In the genomic region with DNA sequence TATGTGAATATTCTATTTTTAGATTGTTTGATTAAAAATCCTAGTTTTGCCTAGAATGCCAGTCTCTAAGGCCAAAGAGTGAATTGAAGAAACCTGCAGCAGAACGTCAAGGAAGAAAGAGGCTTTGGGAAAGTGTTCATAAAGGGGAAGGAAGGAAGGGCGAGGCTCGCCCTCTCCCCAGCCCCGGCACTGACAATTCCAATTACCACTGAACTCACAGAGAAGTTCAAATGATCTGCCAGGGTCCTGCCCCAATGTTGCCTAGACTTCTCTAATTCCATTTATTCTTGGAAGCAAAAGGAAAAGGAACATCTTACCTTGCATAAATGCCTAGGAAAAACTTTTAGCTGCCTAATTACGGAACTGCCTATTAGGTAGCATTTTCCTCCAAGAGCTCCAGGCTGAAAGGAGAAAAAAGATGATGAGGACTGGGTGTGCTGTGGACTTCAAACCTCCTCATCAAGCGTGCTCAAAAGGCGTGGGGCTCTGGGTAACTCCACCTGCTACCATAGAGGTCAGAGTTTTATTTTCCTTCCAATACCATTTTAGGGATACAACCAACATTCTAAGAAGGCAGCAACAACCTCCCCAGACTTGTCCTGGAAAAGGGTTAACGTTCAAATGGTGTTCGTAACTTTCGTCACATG, we compare ENCODE assay signal across 17 cellular contexts.
"Had no signal": no experiment of that assay in that cellular context is flagged by ENCODE, and none has a peak within 500 bp of the region (broad histone marks: within the 10 kb centered on the region; RNA-seq: fewer than 3 reads in every experiment).

No MANE protein-coding gene starts in this region.

- ATAC-seq: activated naive CD8-positive, alpha-beta T cell treated with anti-CD3 and anti-CD28 coated beads, Interleukin-2, amount 50 U/mL, for 24 hours; natural killer cell treated with Interleukin-12 subunit alpha and Interleukin-12 subunit beta and Interleukin-15 and Interleukin-18, amount 100 ng/mL, for 72 hours; stimulated activated memory B cell treated with anti-CD40 and anti-IgM and Interleukin-4, amounts not matched to agents 10 μg/mL and 1 μg/mL and 100 μg/mL, for 72 hours had no signal

- H3K4me3 ChIP-seq: cardiac muscle cell, heart right ventricle, ovary, prostate gland, testis, vagina had no signal

- H3K36me3 Mint-ChIP-seq: activated CD4-positive, alpha-beta memory T cell treated with anti-CD3 and anti-CD28 coated beads for 36 hours; natural killer cell treated with Interleukin-12 subunit alpha and Interleukin-12 subunit beta and Interleukin-15 and Interleukin-18, amount 100 ng/mL, for 72 hours; stimulated activated memory B cell treated with anti-CD40 and anti-IgM and Interleukin-4, amounts not matched to agents 10 μg/mL and 1 μg/mL and 100 μg/mL, for 72 hours had no signal

- H3K27ac ChIP-seq: cardiac muscle cell, heart right ventricle, ovary, prostate gland, testis, vagina had no signal

- H3K9me3 ChIP-seq: heart right ventricle, ovary, prostate gland, testis, vagina had no signal

- H3K27me3 ChIP-seq: cardiac muscle cell, heart right ventricle, ovary, testis, vagina had no signal

- H3K9me3 Mint-ChIP-seq: activated CD4-positive, alpha-beta memory T cell treated with anti-CD3 and anti-CD28 coated beads for 36 hours; activated naive CD8-positive, alpha-beta T cell treated with anti-CD3 and anti-CD28 coated beads, Interleukin-2, amount 50 U/mL, for 24 hours; natural killer cell treated with Interleukin-12 subunit alpha and Interleukin-12 subunit beta and Interleukin-15 and Interleukin-18, amount 100 ng/mL, for 72 hours; stimulated activated memory B cell treated with anti-CD40 and anti-IgM and Interleukin-4, amounts not matched to agents 10 μg/mL and 1 μg/mL and 100 μg/mL, for 72 hours had no signal

- H3K27ac Mint-ChIP-seq: activated CD4-positive, alpha-beta memory T cell treated with anti-CD3 and anti-CD28 coated beads for 36 hours; activated naive CD8-positive, alpha-beta T cell treated with anti-CD3 and anti-CD28 coated beads, Interleukin-2, amount 50 U/mL, for 24 hours; natural killer cell treated with Interleukin-12 subunit alpha and Interleukin-12 subunit beta and Interleukin-15 and Interleukin-18, amount 100 ng/mL, for 72 hours; stimulated activated memory B cell treated with anti-CD40 and anti-IgM and Interleukin-4, amounts not matched to agents 10 μg/mL and 1 μg/mL and 100 μg/mL, for 72 hours had no signal

- H3K4me1 ChIP-seq: prostate gland, testis, vagina had no signal

- DNase-seq: activated CD4-positive, alpha-beta memory T cell treated with anti-CD3 and anti-CD28 coated beads for 36 hours; activated CD4-positive, alpha-beta T cell treated with anti-CD3 and anti-CD28 coated beads for 48 hours; activated effector memory CD4-positive, alpha-beta T cell treated with anti-CD3 and anti-CD28 coated beads, Interleukin-2, amount 50 U/mL, for 16 hours; activated naive CD4-positive, alpha-beta T cell treated with anti-CD3 and anti-CD28 coated beads, Interleukin-2, amount 50 U/mL, for 16 hours; activated naive CD8-positive, alpha-beta T cell treated with anti-CD3 and anti-CD28 coated beads, Interleukin-2, amount 50 U/mL, for 24 hours; heart right ventricle; midbrain; ovary; T-helper 1 cell; T-helper 9 cell; testis; trophoblast cell had no signal

- H3K4me1 Mint-ChIP-seq: activated naive CD8-positive, alpha-beta T cell treated with anti-CD3 and anti-CD28 coated beads, Interleukin-2, amount 50 U/mL, for 24 hours had no signal

- H3K4me3 Mint-ChIP-seq: activated CD4-positive, alpha-beta memory T cell treated with anti-CD3 and anti-CD28 coated beads for 36 hours; activated naive CD8-positive, alpha-beta T cell treated with anti-CD3 and anti-CD28 coated beads, Interleukin-2, amount 50 U/mL, for 24 hours; natural killer cell treated with Interleukin-12 subunit alpha and Interleukin-12 subunit beta and Interleukin-15 and Interleukin-18, amount 100 ng/mL, for 72 hours; stimulated activated memory B cell treated with anti-CD40 and anti-IgM and Interleukin-4, amounts not matched to agents 10 μg/mL and 1 μg/mL and 100 μg/mL, for 72 hours had no signal

- H3K36me3 ChIP-seq: cardiac muscle cell, ovary, prostate gland, vagina had no signal

- H3K27me3 Mint-ChIP-seq: activated CD4-positive, alpha-beta memory T cell treated with anti-CD3 and anti-CD28 coated beads for 36 hours; activated naive CD8-positive, alpha-beta T cell treated with anti-CD3 and anti-CD28 coated beads, Interleukin-2, amount 50 U/mL, for 24 hours; stimulated activated memory B cell treated with anti-CD40 and anti-IgM and Interleukin-4, amounts not matched to agents 10 μg/mL and 1 μg/mL and 100 μg/mL, for 72 hours had no signal
